In the genomic region with DNA sequence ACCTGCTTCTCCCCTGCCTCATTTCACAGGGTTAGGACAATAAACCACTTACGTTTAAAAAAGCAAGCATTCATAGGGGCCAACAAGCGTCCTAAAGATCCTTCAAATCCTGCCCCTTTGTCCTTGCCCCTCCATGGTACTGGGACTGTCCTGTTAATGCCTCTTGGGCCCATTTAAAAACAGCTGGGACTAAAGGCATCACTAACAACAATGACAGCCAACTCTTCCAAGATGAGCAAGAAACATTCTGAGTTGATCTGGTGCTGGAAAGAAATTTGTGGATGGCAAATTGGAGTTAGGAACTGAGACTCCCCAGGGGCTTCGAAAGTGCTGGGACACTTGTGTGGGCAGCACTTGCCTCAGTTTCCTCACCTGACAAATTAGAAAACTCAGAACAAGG, we compare ENCODE assay signal across 17 cellular contexts.
DNase-seq lines count a peak whose midpoint lies in the region; ATAC-seq, FAIRE-seq and TF ChIP-seq lines count a peak whose summit lies in the region.
"Had no signal": no experiment of that assay in that cellular context is flagged by ENCODE, and none has a peak within 500 bp of the region (broad histone marks: within the 10 kb centered on the region; RNA-seq: fewer than 3 reads in every experiment).

No MANE protein-coding gene starts in this region.

- H3K4me1 ChIP-seq in HepG2 (ENCODE audit: insufficient read depth, low read length) (peaks cover 26% of the 10 kb centered on the region; the same call in 1 of the 2 replicates), right lobe of liver (no peaks in the 10 kb centered on the region), GM12878 (ENCODE audit: control insufficient read depth, insufficient read depth, low read length) (peaks cover 57% of the 10 kb centered on the region)
- H3K4me1 ChIP-seq: vagina had no signal

- H3K9ac ChIP-seq in HepG2 (ENCODE audit: insufficient read depth, low read depth, low read length), result no peak overlapping the region
- peak overlapping the region; percentile 72 for H3K9ac ChIP-seq in GM12878 (ENCODE audit: control insufficient read depth, insufficient read depth, low read length)

- peaks cover 62% of the 10 kb centered on the region for H4K20me1 ChIP-seq in HepG2 (ENCODE audit: insufficient read depth, low read length)
- no peaks in the 10 kb centered on the region for H4K20me1 ChIP-seq in GM12878 (ENCODE audit: control insufficient read depth, insufficient read depth)

- ATAC-seq in HepG2, result no peak
- ATAC-seq in right lobe of liver, result no peak
- ATAC-seq in GM12878, result no peak; the same call in 2 of the 3 replicates
- ATAC-seq in GM19463 (IDR thresholded peaks at IDR 0.05; ENCODE audit: unreplicated experiment), result no peak
- ATAC-seq: left lung, T-cell had no signal

- peak overlapping the region; percentile 72 for H3K27ac Mint-ChIP-seq in nephron progenitor cell
- H3K27ac Mint-ChIP-seq: CD4-positive, alpha-beta T cell; T-cell had no signal

- no peak for TF ChIP-seq RAD21 in HepG2 (CRISPR knock-in tag; IDR thresholded peaks at IDR 0.05)
- no peak for TF ChIP-seq RAD21 in GM12878 (IDR thresholded peaks at IDR 0.05; ENCODE audit: insufficient read depth, low read depth, low read length)

- H3K36me3 ChIP-seq in HepG2 (replicated peaks in 1 of 2; ENCODE audit: control insufficient read depth in 1 of 2, insufficient read depth in 2 of 2, low read length in 2 of 2) (peaks cover 73 to 97% of the 10 kb centered on the region in 2 experiments), right lobe of liver (peaks cover 0 to 16% (median 5%) of the 10 kb centered on the region in 4 donors), GM12878 (ENCODE audit: control insufficient read depth in 2 of 2, insufficient read depth in 2 of 2, low read length in 1 of 2) (peaks cover 19 to 22% of the 10 kb centered on the region in 2 experiments)

- H3K4me2 ChIP-seq in HepG2 (ENCODE audit: low read depth, low read length) (no peak overlapping the region), GM12878 (ENCODE audit: control insufficient read depth, insufficient read depth) (peak overlapping the region; percentile 88)

- no peak for TF ChIP-seq EP300 in HepG2 (IDR thresholded peaks at IDR 0.05; ENCODE audit: low read depth in 2 of 2, low read length in 2 of 2)
- TF ChIP-seq EP300 in HepG2 (CRISPR knock-in tag; IDR thresholded peaks at IDR 0.05; ENCODE audit: borderline replicate concordance), result no peak
- no peak for TF ChIP-seq EP300 in GM12878 (IDR thresholded peaks at IDR 0.05; ENCODE audit: borderline replicate concordance in 1 of 2, control insufficient read depth in 1 of 2, low read depth in 2 of 2, low read length in 2 of 2)

- H3K27ac ChIP-seq in HepG2 (ENCODE audit: extremely low read length, insufficient read depth, low read length), result no peak overlapping the region
- H3K27ac ChIP-seq in right lobe of liver, result no peak overlapping the region
- H3K27ac ChIP-seq in GM12878 (ENCODE audit: control insufficient read depth, insufficient read depth), result peak overlapping the region; percentile 93
- H3K27ac ChIP-seq in caudate nucleus (ENCODE audit: low read depth, low read length), result no peak overlapping the region
- H3K27ac ChIP-seq: left lung, vagina had no signal

- SMC1A ChIA-PET in GM12878 (lab: Charles Lee; ENCODE audit: uncharacterized antibody, unreplicated experiment), result interaction anchor here (1.0 to 4.8 kb wide), 23 partner anchors 9 to 358 kb away, joined by 3 to 123 read pairs (median 5); a partner anchor contains a TSS

- DNase-seq in HepG2 (ENCODE audit: low spot score) (no peak), right lobe of liver (no peak), GM12878 (ENCODE audit: low read depth, low spot score) (no peak), nephron progenitor cell (no peak), HK-2 (ENCODE audit: unreplicated experiment) (no peak), NCI-H1092 treated with DMSO at 0.1 percent for 48 hours (lab: John Stamatoyannopoulos, UW) (no peak), caudate nucleus (lab: John Stamatoyannopoulos, UW) (no peak)
- DNase-seq: activated CD4-positive, CD25-positive, alpha-beta regulatory T cell; CD4-positive, alpha-beta T cell; DMS53; HCEC 1CT; left lung; T-cell had no signal

- POLR2A ChIA-PET in HepG2 (lab: Yijun Ruan, JAX), result interaction anchor here (1.1 kb wide), 1 partner anchor 58 kb away, joined by 4 read pairs; no protein-coding TSS in a partner anchor
- POLR2A ChIA-PET in GM12878 (lab: Charles Lee), result interaction anchor here (0.9 to 2.4 kb wide), 6 partner anchors 8 to 151 kb away, joined by 3 to 28 read pairs (median 8); a partner anchor contains a TSS

- WGBS in HepG2 (ENCODE audit: low lambda C conversion rate), result 96% methylated on average over 3 of the region's 3 CpGs
- WGBS in right lobe of liver (ENCODE audit: insufficient coverage, low coverage, low lambda C conversion rate, missing lambda C conversion rate), result 76% methylated on average over 3 of the region's 3 CpGs
- 0% methylated on average over 3 of the region's 3 CpGs for WGBS in GM12878 (ENCODE audit: insufficient coverage, insufficient replicate concordance, low lambda C conversion rate, missing lambda C conversion rate)

- H3K27me3 ChIP-seq in HepG2 (ENCODE audit: control insufficient read depth in 1 of 2, insufficient read depth in 2 of 2, low read length in 2 of 2), result no peaks in the 10 kb centered on the region
- H3K27me3 ChIP-seq in right lobe of liver, result no peaks in the 10 kb centered on the region
- no peaks in the 10 kb centered on the region for H3K27me3 ChIP-seq in GM12878 (replicated peaks in 1 of 2; ENCODE audit: control insufficient read depth in 2 of 2, insufficient read depth in 2 of 2, low read length in 1 of 2)
- H3K27me3 ChIP-seq: adrenal gland, left lung, vagina had no signal

- peaks cover 80% of the 10 kb centered on the region for H3K36me3 Mint-ChIP-seq in nephron progenitor cell (ENCODE audit: low read depth)

- H2AFZ ChIP-seq in HepG2 (ENCODE audit: low read length) (no peak overlapping the region), GM12878 (ENCODE audit: control insufficient read depth, low read depth, low read length) (no peak overlapping the region)

- peaks cover 63% of the 10 kb centered on the region for H3K79me2 ChIP-seq in HepG2 (ENCODE audit: insufficient read depth, low read length)
- peaks cover 67% of the 10 kb centered on the region for H3K79me2 ChIP-seq in GM12878 (ENCODE audit: control insufficient read depth, insufficient read depth, low read length)

- H3K4me1 Mint-ChIP-seq in nephron progenitor cell, result peaks cover 40% of the 10 kb centered on the region

- TF ChIP-seq POLR2A in HepG2 (IDR thresholded peaks at IDR 0.05; ENCODE audit: insufficient read depth in 1 of 2, low read depth in 2 of 2, low read length in 2 of 2) (no peak), right lobe of liver (IDR thresholded peaks at IDR 0.05) (no peak), GM12878 (IDR thresholded peaks at IDR 0.05; ENCODE audit: low read depth, low read length) (no peak; the same call in 1 of the 2 replicates)

- peaks cover 2% of the 10 kb centered on the region for H3K27me3 Mint-ChIP-seq in nephron progenitor cell (ENCODE audit: low read depth, poor library complexity)
- H3K27me3 Mint-ChIP-seq: CD4-positive, alpha-beta T cell; T-cell had no signal

- intact Hi-C loops in HepG2 (cut with micrococcal nuclease; ENCODE audit: unreplicated experiment) (no loop called here), right lobe of liver (cut with DNase I) (no loop called here), GM12878 (cut with micrococcal nuclease; ENCODE audit: unreplicated experiment) (loop anchor here (5.0 kb wide), 1 partner anchor 239 kb away; a partner anchor contains a TSS)

- H3K9me3 Mint-ChIP-seq in nephron progenitor cell, result no peaks in the 10 kb centered on the region
- H3K9me3 Mint-ChIP-seq: CD4-positive, alpha-beta T cell; T-cell had no signal

- RAD21 ChIA-PET in GM12878 (lab: Charles Lee; ENCODE audit: unreplicated experiment), result interaction anchor here (0.8 to 4.9 kb wide), 19 partner anchors 10 to 358 kb away, joined by 3 to 70 read pairs (median 4); a partner anchor contains a TSS

- CTCF ChIA-PET in HepG2 (lab: Yijun Ruan, JAX; ENCODE audit: low intra/inter-chr PET ratio, low total read pairs) (no interaction called here), GM12878 (lab: Yijun Ruan, JAX) (interaction anchor here (0.6 to 10.1 kb wide), 15 partner anchors 11 to 358 kb away, joined by 3 to 148 read pairs (median 4); a partner anchor contains a TSS)

- in situ Hi-C loops in HepG2 (cut with HindIII; ENCODE audit: extremely low pct_ligation_motif_present, low pct_unique_long_range_greater_than_20kb), result no loop called here
- in situ Hi-C loops in GM12878 (cut with MboI), result no loop called here

- no TSS peak for BruUV-seq in HepG2 (replicated peaks; lab: Mats Ljungman, UMichigan)
- BruUV-seq in GM12878 (replicated peaks; lab: Mats Ljungman, UMichigan), result no TSS peak

- TF ChIP-seq CTCF in HepG2 (CRISPR knock-in tag; IDR thresholded peaks at IDR 0.05) (no peak), right lobe of liver (IDR thresholded peaks at IDR 0.05) (no peak), GM12878 (IDR thresholded peaks at IDR 0.05 in 2 of 3, conservative IDR thresholded peaks at IDR 0.05 in 1 of 3; ENCODE audit: control insufficient read depth in 2 of 3, extremely low read depth in 1 of 3, insufficient read depth in 1 of 3, low read depth in 3 of 3, low read length in 3 of 3) (no peak), nephron progenitor cell (IDR thresholded peaks at IDR 0.05) (no peak)

- FAIRE-seq in HepG2 (lab: Jason Lieb, UNC) (no peak), GM12878 (lab: Jason Lieb, UNC) (no peak)
- FAIRE-seq: frontal cortex had no signal

- no peak overlapping the region for H3K4me3 Mint-ChIP-seq in nephron progenitor cell
- H3K4me3 Mint-ChIP-seq: CD4-positive, alpha-beta T cell; T-cell had no signal

- H3K9me3 ChIP-seq in HepG2 (ENCODE audit: low read length) (no peaks in the 10 kb centered on the region), right lobe of liver (no peaks in the 10 kb centered on the region), GM12878 (replicated peaks; ENCODE audit: control insufficient read depth, insufficient read depth, low read length) (no peaks in the 10 kb centered on the region)
- H3K9me3 ChIP-seq: adrenal gland, left lung, vagina had no signal

- H3K4me3 ChIP-seq in HepG2 (replicated peaks in 1 of 3; ENCODE audit: insufficient read depth in 1 of 3, low read depth in 2 of 3, low read length in 3 of 3) (no peak overlapping the region), right lobe of liver (no peak overlapping the region), GM12878 (peak overlapping the region; percentile 60; the same call in 1 of the 2 replicates)
- H3K4me3 ChIP-seq: adrenal gland, left lung, vagina had no signal

TF ChIP-seq in HepG2, 621 proteins besides CTCF, POLR2A, EP300 and RAD21 (continues in another document):
- no peak for TF ChIP-seq ZNF205 (CRISPR knock-in tag; IDR thresholded peaks at IDR 0.05)
- no peak for TF ChIP-seq ZNF225 (CRISPR knock-in tag; IDR thresholded peaks at IDR 0.05)
- TF ChIP-seq RBM22 (optimal IDR thresholded peaks at IDR 0.05; ENCODE audit: low read length), result peak; percentile 42
- no peak for TF ChIP-seq MEF2D (CRISPR knock-in tag; IDR thresholded peaks at IDR 0.05)

TF ChIP-seq in GM12878, 131 proteins besides CTCF, POLR2A, EP300 and RAD21 (continues in another document):
- TF ChIP-seq RUNX3 (IDR thresholded peaks at IDR 0.05; ENCODE audit: low read length) (no peak), PML (IDR thresholded peaks at IDR 0.05; ENCODE audit: low read length) (0 out of 2 replicates have a peak, but pooled peaks have one; percentile 10), ETV6 (conservative IDR thresholded peaks at IDR 0.05 in 1 of 2, IDR thresholded peaks at IDR 0.05 in 1 of 2; ENCODE audit: borderline replicate concordance in 1 of 2, low read depth in 1 of 2) (peak in 1 of 2 experiments; percentile 78; a peak in 1 of 4 replicates)
